15 cellular contexts compared by ENCODE assay signal in the genomic region with DNA sequence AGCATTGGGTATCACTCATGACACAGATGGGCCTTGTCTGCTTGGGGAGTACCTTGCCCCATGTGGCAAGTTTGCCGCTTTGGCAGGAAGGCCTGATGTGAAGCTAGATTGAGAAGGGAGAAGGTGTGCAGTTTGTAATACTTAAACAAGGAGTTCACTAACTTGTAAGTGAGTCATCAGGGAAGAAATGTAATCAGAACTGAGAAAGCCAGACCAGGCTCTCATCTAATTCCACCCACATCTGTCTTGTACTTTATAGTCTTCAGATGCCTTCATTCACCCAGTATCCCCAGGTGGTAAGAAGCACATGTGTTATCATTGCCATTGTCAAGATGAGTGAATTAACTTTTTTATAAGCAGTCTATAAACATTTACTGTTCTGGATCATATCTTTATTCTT.
DNase-seq lines count a peak whose midpoint lies in the region; ATAC-seq, FAIRE-seq and TF ChIP-seq lines count a peak whose summit lies in the region.
"Had no signal": no experiment of that assay in that cellular context is flagged by ENCODE, and none has a peak within 500 bp of the region (broad histone marks: within the 10 kb centered on the region; RNA-seq: fewer than 3 reads in every experiment).

No MANE protein-coding gene starts in this region.

- FAIRE-seq in GM12891 (lab: Jason Lieb, UNC) = peak; percentile 66
- FAIRE-seq in bronchial epithelial cell (lab: Jason Lieb, UNC) = no peak
- FAIRE-seq: H1 had no signal

- no peak overlapping the region for H2AK5ac ChIP-seq in neuronal stem cell (ENCODE audit: low read depth, low read length)

- no peak overlapping the region for H3K9ac ChIP-seq in neuronal stem cell (ENCODE audit: low read depth, low read length, poor library complexity)

- no peak overlapping the region for H2BK5ac ChIP-seq in neuronal stem cell (ENCODE audit: low read length)

- peak; percentile 55 for ATAC-seq in GM21526 (IDR thresholded peaks at IDR 0.05; ENCODE audit: low FRiP score, unreplicated experiment)
- peak; percentile 57 for ATAC-seq in HG03139 (IDR thresholded peaks at IDR 0.05; ENCODE audit: unreplicated experiment)
- ATAC-seq: activated CD4-positive, CD25-positive, alpha-beta regulatory T cell treated with anti-CD3 and anti-CD28 coated beads, Interleukin-2, amount 50 U/mL, for 24 hours had no signal

- no peak for TF ChIP-seq CTCF in bronchial epithelial cell (IDR thresholded peaks at IDR 0.05; ENCODE audit: insufficient read depth, low read length, severe bottlenecking)

- no peak overlapping the region for H3K4ac ChIP-seq in neuronal stem cell (ENCODE audit: low read length)

- DNase-seq in GM12891 (ENCODE audit: insufficient read length, low spot score) = no peak
- DNase-seq in bronchial epithelial cell (ENCODE audit: low read depth) = peak; percentile 38
- no peak for DNase-seq in stimulated activated naive CD4-positive, alpha-beta T cell treated with Interleukin-2 at 50 U/mL for 16 hours (lab: John Stamatoyannopoulos, UW)
- no peak for DNase-seq in anterior cingulate cortex (lab: John Stamatoyannopoulos, UW)
- no peak for DNase-seq in activated effector memory CD4-positive, alpha-beta T cell treated with anti-CD3 and anti-CD28 coated beads, Interleukin-2, amount 50 U/mL, for 16 hours
- DNase-seq in neuronal stem cell (ENCODE audit: low spot score) = no peak
- DNase-seq: activated naive CD4-positive, alpha-beta T cell treated with Interleukin-2 at 50 U/mL for 16 hours; SHP77 had no signal

- no peak overlapping the region for H4K8ac ChIP-seq in neuronal stem cell (ENCODE audit: low read depth, low read length)

- no peak overlapping the region for H2BK12ac ChIP-seq in neuronal stem cell (ENCODE audit: low read length)

- no peaks in the 10 kb centered on the region for H3K79me1 ChIP-seq in neuronal stem cell (ENCODE audit: low read depth, low read length)

- no peak overlapping the region for H2AFZ ChIP-seq in neuronal stem cell (ENCODE audit: low read length)

- no peak overlapping the region for H3K4me3 ChIP-seq in bronchial epithelial cell (ENCODE audit: low read depth, low read length)
- no peak overlapping the region for H3K4me3 ChIP-seq in neuronal stem cell (ENCODE audit: low read length in 2 of 2)
- H3K4me3 ChIP-seq: lung, prostate gland, tibial nerve had no signal

- H3K18ac ChIP-seq in neuronal stem cell (ENCODE audit: low read length) = no peak overlapping the region

- no peak overlapping the region for H3K23ac ChIP-seq in neuronal stem cell (ENCODE audit: low read depth, low read length, poor library complexity)

- no peak for TF ChIP-seq POLR2A in GM12891 (IDR thresholded peaks at IDR 0.05; ENCODE audit: low read depth, low read length)

- no peak overlapping the region for H2BK120ac ChIP-seq in neuronal stem cell (ENCODE audit: low read depth, low read length)

- no CpG with 5 or more reads among the region's 1 CpG for WGBS in neuronal stem cell (ENCODE audit: extremely low coverage in 2 of 2, insufficient read length in 2 of 2, insufficient replicate concordance in 1 of 2), 2 donors

- H3K27ac ChIP-seq in neuronal stem cell (replicated peaks; ENCODE audit: low read length) = no peak overlapping the region
- H3K27ac ChIP-seq: prostate gland, tibial nerve had no signal

- H3K36me3 ChIP-seq in bronchial epithelial cell (ENCODE audit: control insufficient read depth, insufficient read depth, low read length) (no peaks in the 10 kb centered on the region), neuronal stem cell (replicated peaks in 1 of 2; ENCODE audit: control insufficient read depth in 2 of 2, insufficient read depth in 2 of 2, low read length in 2 of 2) (no peaks in the 10 kb centered on the region)
- H3K36me3 ChIP-seq: prostate gland, tibial nerve had no signal

- H3K4me1 ChIP-seq in neuronal stem cell (ENCODE audit: control insufficient read depth in 2 of 2, insufficient read depth in 1 of 2, low read depth in 1 of 2, low read length in 2 of 2) = peaks cover 0 to 2% of the 10 kb centered on the region in 2 donors
- H3K4me1 ChIP-seq: prostate gland, tibial nerve had no signal

- no peak overlapping the region for H4K91ac ChIP-seq in neuronal stem cell (ENCODE audit: low read depth, low read length, poor library complexity)

- no peaks in the 10 kb centered on the region for H3K27me3 ChIP-seq in bronchial epithelial cell (ENCODE audit: control insufficient read depth, insufficient read depth, low read length)
- H3K27me3 ChIP-seq in neuronal stem cell (ENCODE audit: control insufficient read depth in 3 of 3, insufficient read depth in 3 of 3, low read depth in 1 of 3, low read length in 3 of 3) = no peaks in the 10 kb centered on the region
- H3K27me3 ChIP-seq: tibial nerve had no signal

- no peaks in the 10 kb centered on the region for H3K9me3 ChIP-seq in neuronal stem cell (replicated peaks in 1 of 2; ENCODE audit: control insufficient read depth in 2 of 2, insufficient read depth in 1 of 2, low read depth in 1 of 2, low read length in 2 of 2)
- H3K9me3 ChIP-seq: prostate gland, tibial nerve had no signal

- H3K14ac ChIP-seq in neuronal stem cell (ENCODE audit: low read length) = no peak overlapping the region

- H3K4me2 ChIP-seq in neuronal stem cell (ENCODE audit: insufficient read depth, low read length, poor library complexity, severe bottlenecking) = no peak overlapping the region

- no peak overlapping the region for H2BK15ac ChIP-seq in neuronal stem cell (ENCODE audit: low read length)

TF ChIP-seq in GM12891, 5 proteins besides CTCF, POLR2A, EP300 and RAD21:
- no peak for TF ChIP-seq POLR2AphosphoS5 (IDR thresholded peaks at IDR 0.05; ENCODE audit: low read depth, low read length)
- no peak for TF ChIP-seq TAF1 (IDR thresholded peaks at IDR 0.05; ENCODE audit: low read depth, low read length)
- no peak for TF ChIP-seq PAX5 (IDR thresholded peaks at IDR 0.05; ENCODE audit: insufficient read depth, low read length, severe bottlenecking)
- TF ChIP-seq SPI1 (IDR thresholded peaks at IDR 0.05; ENCODE audit: low read depth, low read length) = no peak
- no peak for TF ChIP-seq POU2F2 (IDR thresholded peaks at IDR 0.05; ENCODE audit: low read depth, low read length)
